ENCODE assay signal across 8 cellular contexts in the genomic region with DNA sequence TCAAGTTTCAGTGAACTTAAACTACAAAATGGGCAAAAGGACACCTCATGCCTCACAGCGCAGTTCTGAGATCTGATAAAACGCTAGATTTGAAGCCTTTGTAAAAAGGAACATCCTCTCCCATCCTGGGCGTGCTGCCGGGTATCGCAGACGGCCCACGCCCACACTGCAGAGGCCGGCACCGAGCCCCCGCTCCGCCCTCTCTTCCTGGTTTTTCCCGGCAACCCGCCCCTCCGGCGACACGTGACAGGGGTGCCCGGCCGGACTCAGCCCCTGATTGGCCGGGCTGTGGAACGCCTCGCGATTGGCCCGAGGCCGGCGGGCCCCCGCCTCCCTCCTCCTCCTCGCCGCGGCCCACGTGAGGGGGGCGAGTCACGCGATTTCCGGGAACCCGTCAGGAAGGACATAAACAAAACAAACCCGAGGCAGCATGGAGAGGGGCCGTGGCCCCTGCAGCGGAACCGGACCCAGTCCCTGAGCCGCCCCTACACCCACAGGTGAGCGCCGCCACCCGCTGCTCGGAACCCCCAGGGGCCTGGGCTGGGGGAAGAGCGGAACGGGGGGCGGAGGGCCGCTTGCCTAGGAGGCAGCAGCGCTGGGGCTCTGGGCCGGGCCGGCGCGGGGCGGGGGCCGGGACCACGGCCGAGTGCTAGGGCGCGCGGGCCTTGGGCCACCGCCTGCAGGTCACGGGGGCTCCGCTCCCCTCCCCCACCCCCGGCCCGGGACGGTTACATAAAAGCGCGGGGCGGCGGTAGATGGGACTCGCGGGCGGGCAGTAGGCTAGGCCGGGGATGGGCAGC. TPM values are rescaled to one million over a fixed set of nuclear protein-coding genes. Genes with fewer than 3 reads are reported as not detected.
DNase-seq lines count a peak whose midpoint lies in the region; ATAC-seq and TF ChIP-seq lines count a peak whose summit lies in the region.

A gene with protein sequence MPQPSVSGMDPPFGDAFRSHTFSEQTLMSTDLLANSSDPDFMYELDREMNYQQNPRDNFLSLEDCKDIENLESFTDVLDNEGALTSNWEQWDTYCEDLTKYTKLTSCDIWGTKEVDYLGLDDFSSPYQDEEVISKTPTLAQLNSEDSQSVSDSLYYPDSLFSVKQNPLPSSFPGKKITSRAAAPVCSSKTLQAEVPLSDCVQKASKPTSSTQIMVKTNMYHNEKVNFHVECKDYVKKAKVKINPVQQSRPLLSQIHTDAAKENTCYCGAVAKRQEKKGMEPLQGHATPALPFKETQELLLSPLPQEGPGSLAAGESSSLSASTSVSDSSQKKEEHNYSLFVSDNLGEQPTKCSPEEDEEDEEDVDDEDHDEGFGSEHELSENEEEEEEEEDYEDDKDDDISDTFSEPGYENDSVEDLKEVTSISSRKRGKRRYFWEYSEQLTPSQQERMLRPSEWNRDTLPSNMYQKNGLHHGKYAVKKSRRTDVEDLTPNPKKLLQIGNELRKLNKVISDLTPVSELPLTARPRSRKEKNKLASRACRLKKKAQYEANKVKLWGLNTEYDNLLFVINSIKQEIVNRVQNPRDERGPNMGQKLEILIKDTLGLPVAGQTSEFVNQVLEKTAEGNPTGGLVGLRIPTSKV (plus strand): TSS at position 370 of the 800 bp plus-strand sequence. CDS start 24,424 bp downstream, outside the sequence.

- WGBS in ectodermal cell, 2 experiments: 0% methylated on average over 74 of the region's 74 CpGs
- WGBS in lung, 2 donors: 0 to 1% methylated on average over 67 to 74 of the region's 74 CpGs

- DNase-seq in COLO668 (lab: John Stamatoyannopoulos, UW; ENCODE audit: unreplicated experiment) (peak; percentile 93), GM20000 (ENCODE audit: low spot score) (peak; percentile 95), HS-5 (ENCODE audit: low read depth) (peak; percentile 77), NK-92 (lab: John Stamatoyannopoulos, UW; ENCODE audit: unreplicated experiment) (peak; percentile 86), lung (ENCODE audit: low spot score) (peak; percentile 97)
- peak; percentile 98 for DNase-seq in activated CD8-positive, alpha-beta T cell treated with anti-CD3 and anti-CD28 coated beads, Interleukin-2, amount 10 ng/mL, durations not matched to agents 7 days and 5 days
- DNase-seq in stimulated activated CD4-positive, alpha-beta T cell treated with anti-CD3 and anti-CD28 coated beads, TNF-alpha, amount 100 ng/mL, for 24 hours (ENCODE audit: low read depth in 3 of 3): peak; percentile 93 to 98 (median 97)

- H3K4me3 ChIP-seq in ectodermal cell (ENCODE audit: insufficient read depth, low read depth, low read length): peak within 1 kb of the TSS; percentile 96
- peak within 1 kb of the TSS; percentile 96 for H3K4me3 ChIP-seq in lung

- CTCF ChIA-PET in activated CD8-positive, alpha-beta T cell treated with anti-CD3 and anti-CD28 coated beads, Interleukin-2, amount 10 ng/mL, durations not matched to agents 7 days and 5 days (lab: Charles Lee): interaction anchor here (1.0 to 1.3 kb wide), 2 partner anchors 10 to 72 kb away, joined by 4 to 5 read pairs; partner anchors contain the start of gene ATP6V0E1

- peak within 1 kb of the TSS; percentile 93 for H3K4me3 Mint-ChIP-seq in activated CD8-positive, alpha-beta T cell treated with anti-CD3 and anti-CD28 coated beads, Interleukin-2, amount 10 ng/mL, durations not matched to agents 7 days and 5 days

- H3K9me3 ChIP-seq in ectodermal cell (ENCODE audit: control insufficient read depth, low read length) (no peaks in the 10 kb centered on the region), lung (ENCODE audit: control insufficient read depth in 2 of 2, insufficient read depth in 1 of 2, low read length in 1 of 2) (no peaks in the 10 kb centered on the region)

- peak within 1 kb of the TSS; percentile 95 for H3K27ac Mint-ChIP-seq in activated CD8-positive, alpha-beta T cell treated with anti-CD3 and anti-CD28 coated beads, Interleukin-2, amount 10 ng/mL, durations not matched to agents 7 days and 5 days

- peak; percentile 77 for ATAC-seq in activated CD8-positive, alpha-beta T cell treated with anti-CD3 and anti-CD28 coated beads, Interleukin-2, amount 10 ng/mL, durations not matched to agents 7 days and 5 days
- peak; percentile 86 for ATAC-seq in lung (ENCODE audit: insufficient read depth, low FRiP score)

- H3K27ac ChIP-seq in ectodermal cell (ENCODE audit: insufficient read depth, low read depth, low read length, poor library complexity, severe bottlenecking) (peak within 1 kb of the TSS; percentile 84), lung (ENCODE audit: low read depth in 1 of 2, low read length in 1 of 2) (peak within 1 kb of the TSS; percentile 90 to 94)

- POLR2A ChIA-PET in activated CD8-positive, alpha-beta T cell treated with anti-CD3 and anti-CD28 coated beads, Interleukin-2, amount 10 ng/mL, durations not matched to agents 7 days and 5 days (lab: Charles Lee): interaction anchor here (0.7 to 2.8 kb wide), 8 partner anchors 9 to 279 kb away, joined by 3 to 36 read pairs (median 4); partner anchors contain the start of genes ATP6V0E1 and BNIP1

- no peaks in the 10 kb centered on the region for H3K36me3 Mint-ChIP-seq in activated CD8-positive, alpha-beta T cell treated with anti-CD3 and anti-CD28 coated beads, Interleukin-2, amount 10 ng/mL, durations not matched to agents 7 days and 5 days (ENCODE audit: low read depth)

- no peaks in the 10 kb centered on the region for H3K9me3 Mint-ChIP-seq in activated CD8-positive, alpha-beta T cell treated with anti-CD3 and anti-CD28 coated beads, Interleukin-2, amount 10 ng/mL, durations not matched to agents 7 days and 5 days (ENCODE audit: insufficient read depth)

- no peaks in the 10 kb centered on the region for H3K27me3 Mint-ChIP-seq in activated CD8-positive, alpha-beta T cell treated with anti-CD3 and anti-CD28 coated beads, Interleukin-2, amount 10 ng/mL, durations not matched to agents 7 days and 5 days (ENCODE audit: low read depth)

- H3K4me1 ChIP-seq in ectodermal cell (ENCODE audit: control insufficient read depth, insufficient read depth, low read length): no peaks in the 10 kb centered on the region
- H3K4me1 ChIP-seq in lung (ENCODE audit: control insufficient read depth in 2 of 2, insufficient read depth in 2 of 2, low read length in 2 of 2): peaks cover 2 to 5% of the 10 kb centered on the region in 2 donors

- H3K27me3 ChIP-seq in ectodermal cell (ENCODE audit: control insufficient read depth, insufficient read depth, low read length, poor library complexity, severe bottlenecking) (peaks cover 5% of the 10 kb centered on the region), lung (ENCODE audit: control insufficient read depth, insufficient read depth) (no peaks in the 10 kb centered on the region)

- TF ChIP-seq CTCF in GM20000 (IDR thresholded peaks at IDR 0.05; ENCODE audit: extremely low read depth, missing control alignments) (no peak), lung (IDR thresholded peaks at IDR 0.05; ENCODE audit: control extremely low read depth, extremely low read depth) (no peak)

- no peaks in the 10 kb centered on the region for H3K36me3 ChIP-seq in ectodermal cell (ENCODE audit: control insufficient read depth, insufficient read depth, low read length)
- H3K36me3 ChIP-seq in lung (ENCODE audit: control insufficient read depth in 2 of 2, insufficient read depth in 2 of 2, low read length in 2 of 2): peaks cover 0 to 2% of the 10 kb centered on the region in 2 donors

- peaks cover 47% of the 10 kb centered on the region for H3K4me1 Mint-ChIP-seq in activated CD8-positive, alpha-beta T cell treated with anti-CD3 and anti-CD28 coated beads, Interleukin-2, amount 10 ng/mL, durations not matched to agents 7 days and 5 days (ENCODE audit: low read depth)

RNA-seq across cellular contexts. Expression of the gene that starts here (rescaled TPM):
- 1 to 10 TPM; 8.7 to 10.0 TPM for total RNA-seq in activated CD8-positive, alpha-beta T cell treated with anti-CD3 and anti-CD28 coated beads, Interleukin-2, amount 10 ng/mL, durations not matched to agents 7 days and 5 days
- polyA plus RNA-seq in ectodermal cell (2013, experiment 1 of 4): 8.6 TPM
- 8.0 TPM for polyA plus RNA-seq in ectodermal cell (2013, experiment 2 of 4)
- polyA plus RNA-seq in ectodermal cell (2013, experiment 3 of 4): 6.9 TPM
- polyA plus RNA-seq in ectodermal cell (2013, experiment 4 of 4): 10.3 TPM
- 10 to 100 TPM; 22.8 to 48.5 TPM for total RNA-seq in lung
- polyA plus RNA-seq in lung: 1 to 10 TPM; 8.1 to 8.7 TPM

Comparison
In these comparisons a context has a peak if more than half of its experiments do, and no peak if none do; other contexts are left out.
1. Peak in every context shown above with its lines: DNase-seq, ATAC-seq, H3K4me3 ChIP-seq and H3K27ac ChIP-seq.